ENCODE assay signal across 23 cellular contexts in the genomic region with DNA sequence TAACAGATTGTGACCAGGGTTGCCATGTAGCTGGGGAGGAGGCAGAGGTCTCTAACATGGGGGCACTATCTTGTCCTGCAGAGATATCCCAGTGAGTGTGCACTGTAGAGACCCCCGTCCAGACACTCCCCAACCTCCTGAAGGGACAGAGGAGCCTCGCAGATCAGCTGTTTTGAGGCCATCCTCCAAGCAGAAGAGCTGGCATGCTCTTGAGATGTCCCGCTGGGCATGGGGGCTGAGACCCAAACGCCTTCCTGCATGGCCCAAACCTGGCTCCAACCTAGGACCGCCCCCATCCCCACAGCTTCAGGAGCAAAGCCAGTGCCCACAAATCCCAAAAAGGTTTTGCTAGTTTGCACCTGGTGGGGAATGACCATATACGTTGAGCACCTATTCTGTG.
"Had no signal": no experiment of that assay in that cellular context is flagged by ENCODE, and none has a peak within 500 bp of the region (broad histone marks: within the 10 kb centered on the region; RNA-seq: fewer than 3 reads in every experiment).

No MANE protein-coding gene starts in this region.

- H3K27ac ChIP-seq: left ventricle myocardium inferior, neural progenitor cell, pancreas, psoas muscle, right lobe of liver, skin epidermis, suprapubic skin, thoracic aorta, tibial artery, upper lobe of right lung, uterus had no signal

- H3K36me3 ChIP-seq: left ventricle myocardium inferior, neural progenitor cell, pancreas, right lobe of liver, suprapubic skin, thoracic aorta, tibial artery, upper lobe of right lung, uterus had no signal

- H3K4me3 ChIP-seq: left ventricle myocardium inferior, lung, neural progenitor cell, pancreas, psoas muscle, right lobe of liver, skin epidermis, suprapubic skin, thoracic aorta, tibial artery, upper lobe of right lung, uterus had no signal

- H3K9ac ChIP-seq: neural progenitor cell had no signal

- ATAC-seq: natural killer cell; pancreas; psoas muscle; right lobe of liver; stimulated activated effector memory CD8-positive, alpha-beta T cell treated with anti-CD3 and anti-CD28 coated beads, Interleukin-12 subunit alpha, Interleukin-12 subunit beta, amount 100 ng/mL, for 72 hours; upper lobe of right lung had no signal

- H2AFZ ChIP-seq: neural progenitor cell had no signal

- H3K4me2 ChIP-seq: neural progenitor cell had no signal

- DNase-seq: head of caudate nucleus; hippocampal formation; immature natural killer cell; left ventricle myocardium inferior; mesendoderm; naive B cell; natural killer cell; nephron progenitor cell; psoas muscle; right lobe of liver; stimulated activated CD4-positive, alpha-beta T cell treated with anti-CD3 and anti-CD28 coated beads, Interleukin-4, amount 100 ng/mL, for 24 hours; stimulated activated naive CD4-positive, alpha-beta T cell; tibial artery; trophoblast cell; upper lobe of right lung; uterus had no signal

- H3K4me1 ChIP-seq: neural progenitor cell had no signal

- H3K27me3 ChIP-seq: pancreas, right lobe of liver, suprapubic skin, tibial artery, upper lobe of right lung, uterus had no signal

- H3K9me3 ChIP-seq: left ventricle myocardium inferior, pancreas, psoas muscle, right lobe of liver, suprapubic skin, thoracic aorta, tibial artery, upper lobe of right lung, uterus had no signal
